1 cellular context compared by ENCODE assay signal in genomic region chr7:107169120-107170050, GRCh38.
A peak's percentile ranks its signal among the peaks of the same experiment; 100 is the strongest.
TF ChIP-seq lines count a peak whose summit lies in the region.

No MANE protein-coding gene starts in this region.

TF ChIP-seq in HepG2, 621 proteins besides CTCF, POLR2A, EP300 and RAD21 (continued from another document and continues in another):
- TF ChIP-seq, protein P1, sequence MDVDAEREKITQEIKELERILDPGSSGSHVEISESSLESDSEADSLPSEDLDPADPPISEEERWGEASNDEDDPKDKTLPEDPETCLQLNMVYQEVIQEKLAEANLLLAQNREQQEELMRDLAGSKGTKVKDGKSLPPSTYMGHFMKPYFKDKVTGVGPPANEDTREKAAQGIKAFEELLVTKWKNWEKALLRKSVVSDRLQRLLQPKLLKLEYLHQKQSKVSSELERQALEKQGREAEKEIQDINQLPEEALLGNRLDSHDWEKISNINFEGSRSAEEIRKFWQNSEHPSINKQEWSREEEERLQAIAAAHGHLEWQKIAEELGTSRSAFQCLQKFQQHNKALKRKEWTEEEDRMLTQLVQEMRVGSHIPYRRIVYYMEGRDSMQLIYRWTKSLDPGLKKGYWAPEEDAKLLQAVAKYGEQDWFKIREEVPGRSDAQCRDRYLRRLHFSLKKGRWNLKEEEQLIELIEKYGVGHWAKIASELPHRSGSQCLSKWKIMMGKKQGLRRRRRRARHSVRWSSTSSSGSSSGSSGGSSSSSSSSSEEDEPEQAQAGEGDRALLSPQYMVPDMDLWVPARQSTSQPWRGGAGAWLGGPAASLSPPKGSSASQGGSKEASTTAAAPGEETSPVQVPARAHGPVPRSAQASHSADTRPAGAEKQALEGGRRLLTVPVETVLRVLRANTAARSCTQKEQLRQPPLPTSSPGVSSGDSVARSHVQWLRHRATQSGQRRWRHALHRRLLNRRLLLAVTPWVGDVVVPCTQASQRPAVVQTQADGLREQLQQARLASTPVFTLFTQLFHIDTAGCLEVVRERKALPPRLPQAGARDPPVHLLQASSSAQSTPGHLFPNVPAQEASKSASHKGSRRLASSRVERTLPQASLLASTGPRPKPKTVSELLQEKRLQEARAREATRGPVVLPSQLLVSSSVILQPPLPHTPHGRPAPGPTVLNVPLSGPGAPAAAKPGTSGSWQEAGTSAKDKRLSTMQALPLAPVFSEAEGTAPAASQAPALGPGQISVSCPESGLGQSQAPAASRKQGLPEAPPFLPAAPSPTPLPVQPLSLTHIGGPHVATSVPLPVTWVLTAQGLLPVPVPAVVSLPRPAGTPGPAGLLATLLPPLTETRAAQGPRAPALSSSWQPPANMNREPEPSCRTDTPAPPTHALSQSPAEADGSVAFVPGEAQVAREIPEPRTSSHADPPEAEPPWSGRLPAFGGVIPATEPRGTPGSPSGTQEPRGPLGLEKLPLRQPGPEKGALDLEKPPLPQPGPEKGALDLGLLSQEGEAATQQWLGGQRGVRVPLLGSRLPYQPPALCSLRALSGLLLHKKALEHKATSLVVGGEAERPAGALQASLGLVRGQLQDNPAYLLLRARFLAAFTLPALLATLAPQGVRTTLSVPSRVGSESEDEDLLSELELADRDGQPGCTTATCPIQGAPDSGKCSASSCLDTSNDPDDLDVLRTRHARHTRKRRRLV (CRISPR knock-in tag; IDR thresholded peaks at IDR 0.05) = no peak
- TF ChIP-seq TRAFD1 (CRISPR knock-in tag; IDR thresholded peaks at IDR 0.05; ENCODE audit: borderline replicate concordance) (no peak), IRX3 (CRISPR knock-in tag; IDR thresholded peaks at IDR 0.05; ENCODE audit: borderline replicate concordance, low read depth) (peak; percentile 32; the same call in 1 of the 2 replicates), FIP1L1 (IDR thresholded peaks at IDR 0.05; ENCODE audit: borderline replicate concordance, insufficient read depth, low read depth, low read length) (no peak), CBX5 (CRISPR knock-in tag; IDR thresholded peaks at IDR 0.05; ENCODE audit: borderline replicate concordance) (peak; percentile 95; the same call in 1 of the 2 replicates), KLF9 (CRISPR knock-in tag; IDR thresholded peaks at IDR 0.05; ENCODE audit: low read depth) (no peak), HMGXB4 (CRISPR knock-in tag; IDR thresholded peaks at IDR 0.05; ENCODE audit: borderline replicate concordance in 1 of 2, low read depth in 1 of 2) (peak; percentile 15 to 67; a peak in 2 of 4 replicates), PRDM15 (CRISPR knock-in tag; IDR thresholded peaks at IDR 0.05) (peak; percentile 66), ZFP36L2 (CRISPR knock-in tag; IDR thresholded peaks at IDR 0.05) (no peak), NFRKB (IDR thresholded peaks at IDR 0.05) (peak; percentile 1; the same call in 1 of the 2 replicates), CHD4 (IDR thresholded peaks at IDR 0.05; ENCODE audit: borderline replicate concordance, low read length) (no peak), MAZ (IDR thresholded peaks at IDR 0.05; ENCODE audit: borderline replicate concordance, low read depth, low read length) (peak; percentile 70), MAZ (CRISPR knock-in tag; IDR thresholded peaks at IDR 0.05; ENCODE audit: low read depth) (0 out of 2 replicates have a peak, but pooled peaks have one; percentile 12), GTF2F1 (IDR thresholded peaks at IDR 0.05; ENCODE audit: low read length) (no peak), NR0B2 (CRISPR knock-in tag; IDR thresholded peaks at IDR 0.05) (no peak), GLI4 (CRISPR knock-in tag; IDR thresholded peaks at IDR 0.05; ENCODE audit: borderline replicate concordance) (no peak), CEBPG (CRISPR knock-in tag; IDR thresholded peaks at IDR 0.05) (peak; percentile 77), ARHGAP35 (CRISPR knock-in tag; IDR thresholded peaks at IDR 0.05; ENCODE audit: borderline replicate concordance) (no peak), ZNF354B (CRISPR knock-in tag; IDR thresholded peaks at IDR 0.05) (no peak), POLR2AphosphoS5 (IDR thresholded peaks at IDR 0.05; ENCODE audit: low read depth, low read length) (peak; percentile 69), YY1 (IDR thresholded peaks at IDR 0.05; ENCODE audit: insufficient read depth, insufficient replicate concordance, low read depth, low read length) (peak; percentile 63), MXD4 (CRISPR knock-in tag; IDR thresholded peaks at IDR 0.05) (peak; percentile 75), PAXIP1 (CRISPR knock-in tag; conservative IDR thresholded peaks at IDR 0.05) (peak; percentile 83), TBX3 (IDR thresholded peaks at IDR 0.05; ENCODE audit: borderline replicate concordance) (no peak), NFE2L1 (CRISPR knock-in tag; IDR thresholded peaks at IDR 0.05; ENCODE audit: borderline replicate concordance) (no peak), ZNF446 (CRISPR knock-in tag; IDR thresholded peaks at IDR 0.05) (no peak; the same call in 1 of the 2 replicates), ZMYM4 (CRISPR knock-in tag; IDR thresholded peaks at IDR 0.05) (peak; percentile 84), GFI1 (CRISPR knock-in tag; IDR thresholded peaks at IDR 0.05; ENCODE audit: borderline replicate concordance) (0 out of 2 replicates have a peak, but pooled peaks have one; percentile 48), ZNF12 (CRISPR knock-in tag; IDR thresholded peaks at IDR 0.05) (no peak), ZXDC (CRISPR knock-in tag; IDR thresholded peaks at IDR 0.05) (no peak), HOXA9 (CRISPR knock-in tag; IDR thresholded peaks at IDR 0.05; ENCODE audit: borderline replicate concordance) (no peak), ZBTB21 (CRISPR knock-in tag; IDR thresholded peaks at IDR 0.05) (no peak), MBNL3 (CRISPR knock-in tag; conservative IDR thresholded peaks at IDR 0.05) (no peak), ZNF256 (CRISPR knock-in tag; conservative IDR thresholded peaks at IDR 0.05) (0 out of 2 replicates have a peak, but pooled peaks have one; percentile 53), TSC22D2 (CRISPR knock-in tag; IDR thresholded peaks at IDR 0.05; ENCODE audit: borderline replicate concordance) (no peak), TCF7 (IDR thresholded peaks at IDR 0.05; ENCODE audit: low read depth) (no peak), ZFP36 (IDR thresholded peaks at IDR 0.05; ENCODE audit: borderline replicate concordance, low read depth, low read length, partially characterized antibody) (no peak)
- TF ChIP-seq, protein P2, sequence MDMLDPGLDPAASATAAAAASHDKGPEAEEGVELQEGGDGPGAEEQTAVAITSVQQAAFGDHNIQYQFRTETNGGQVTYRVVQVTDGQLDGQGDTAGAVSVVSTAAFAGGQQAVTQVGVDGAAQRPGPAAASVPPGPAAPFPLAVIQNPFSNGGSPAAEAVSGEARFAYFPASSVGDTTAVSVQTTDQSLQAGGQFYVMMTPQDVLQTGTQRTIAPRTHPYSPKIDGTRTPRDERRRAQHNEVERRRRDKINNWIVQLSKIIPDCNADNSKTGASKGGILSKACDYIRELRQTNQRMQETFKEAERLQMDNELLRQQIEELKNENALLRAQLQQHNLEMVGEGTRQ (IDR thresholded peaks at IDR 0.05; ENCODE audit: low read depth, low read length) = peak; percentile 90
- TF ChIP-seq, protein P2 (CRISPR knock-in tag; IDR thresholded peaks at IDR 0.05; ENCODE audit: borderline replicate concordance) = peak; percentile 96; the same call in 1 of the 2 replicates
